Comparison of ENCODE assay signal across 8 cellular contexts in genomic region chr19:45883881-45884681, GRCh38. TPM values are rescaled to one million over a fixed set of nuclear protein-coding genes. Genes with fewer than 3 reads are reported as not detected.
DNase-seq lines count a peak whose midpoint lies in the region; ATAC-seq, FAIRE-seq and TF ChIP-seq lines count a peak whose summit lies in the region.

No MANE protein-coding gene starts in this region.

- H2BK12ac ChIP-seq in H1 (ENCODE audit: low read depth, low read length), result no peak overlapping the region

- intact Hi-C loops in CD8-positive, alpha-beta T cell (cut with DNase I, micrococcal nuclease), result loop anchor here (1.0 to 10.0 kb wide), 4 partner anchors 20 to 381 kb away; partner anchors contain the start of gene FOXA3 (in 2 of the 2)
- intact Hi-C loops in ovary (cut with DNase I), result loop anchor here in 1 of 4 donors (10.0 kb wide), 1 partner anchor 69 kb away; the partner anchor contains the start of gene RSPH6A

- no peak overlapping the region for H2BK120ac ChIP-seq in H1 (replicated peaks; ENCODE audit: low read depth, low read length)

- H2BK5ac ChIP-seq in H1 (ENCODE audit: low read depth, low read length), result no peak overlapping the region

- no peak overlapping the region for H2AK5ac ChIP-seq in H1 (ENCODE audit: low read depth, low read length)

- H3K9me3 ChIP-seq in CD8-positive, alpha-beta T cell (ENCODE audit: low read length), result no peaks in the 10 kb centered on the region
- H3K9me3 ChIP-seq in OCI-LY1 (ENCODE audit: low read length) (no peaks in the 10 kb centered on the region), H1 (ENCODE audit: insufficient read depth in 2 of 2, low read depth in 1 of 2, low read length in 1 of 2) (no peaks in the 10 kb centered on the region), ovary (no peaks in the 10 kb centered on the region)

- TF ChIP-seq POLR2A in H1 (IDR thresholded peaks at IDR 0.05; ENCODE audit: control extremely low read depth in 1 of 2, low read depth in 2 of 2, low read length in 2 of 2) (no peak), ovary (IDR thresholded peaks at IDR 0.05) (no peak)

- H3K79me2 ChIP-seq in OCI-LY1 (ENCODE audit: insufficient read depth, low read length) (no peaks in the 10 kb centered on the region), H1 (ENCODE audit: control insufficient read depth in 1 of 2, insufficient read depth in 2 of 2, low read length in 2 of 2) (no peaks in the 10 kb centered on the region; a peak in 1 of 4 replicates)

- peaks cover 11% of the 10 kb centered on the region; the same call in 1 of the 2 replicates for H3K23me2 ChIP-seq in H1 (ENCODE audit: low read depth, low read length)

- WGBS in H1 (ENCODE audit: extremely low coverage in 1 of 2, insufficient coverage in 1 of 2, insufficient read length in 1 of 2, insufficient replicate concordance in 2 of 2, low coverage in 1 of 2, low lambda C conversion rate in 2 of 2, missing lambda C conversion rate in 1 of 2), 2 experiments, result 92% methylated on average over 49 of the region's 57 CpGs; no CpG with 5 or more reads in 1 of the 2 experiments
- 75 to 88% (median 80%) methylated on average over 45 to 57 of the region's 57 CpGs for WGBS in ovary, 3 donors

- no peak for TF ChIP-seq RAD21 in H1 (IDR thresholded peaks at IDR 0.05 in 1 of 2, conservative IDR thresholded peaks at IDR 0.05 in 1 of 2; ENCODE audit: low read depth in 2 of 2, low read length in 2 of 2)

- 0 out of 2 replicates have a peak, but pooled peaks cover 2% of the 10 kb centered on the region for H3K79me1 ChIP-seq in H1 (ENCODE audit: low read depth, low read length)

- peak overlapping the region; percentile 74 for H3K4me3 Mint-ChIP-seq in CD8-positive, alpha-beta T cell

- H3K27ac ChIP-seq in CD8-positive, alpha-beta T cell (ENCODE audit: low read depth, low read length), result no peak overlapping the region
- no peak overlapping the region for H3K27ac ChIP-seq in OCI-LY1 (ENCODE audit: low read depth, low read length, poor library complexity, severe bottlenecking)
- H3K27ac ChIP-seq in H1 (ENCODE audit: low read depth, low read length), result no peak overlapping the region
- H3K27ac ChIP-seq in ovary, result no peak overlapping the region

- FAIRE-seq in H1 (lab: Jason Lieb, UNC), result no peak

- H2AFZ ChIP-seq in OCI-LY1 (ENCODE audit: low read length), result no peak overlapping the region
- H2AFZ ChIP-seq in H1 (ENCODE audit: low read length), result no peak overlapping the region

- H4K20me1 ChIP-seq in OCI-LY1 (ENCODE audit: insufficient read depth, low read length) (no peaks in the 10 kb centered on the region), H1 (replicated peaks in 1 of 2; ENCODE audit: control insufficient read depth in 1 of 2, insufficient read depth in 2 of 2, low read length in 2 of 2) (peaks cover 3 to 12% of the 10 kb centered on the region in 2 experiments)

- no peak overlapping the region for H2BK20ac ChIP-seq in H1 (ENCODE audit: low read length)

- H3K14ac ChIP-seq in H1 (ENCODE audit: insufficient read length), result no peak overlapping the region

- H3K56ac ChIP-seq in H1 (replicated peaks; ENCODE audit: insufficient read length, low read depth, low read length), result no peak overlapping the region

- no peak overlapping the region for H3K4ac ChIP-seq in H1 (replicated peaks; ENCODE audit: insufficient read length, low read depth, low read length)

- H3K18ac ChIP-seq in H1 (ENCODE audit: extremely low read depth, low read length), result no peak overlapping the region

- no peak overlapping the region for H2BK15ac ChIP-seq in H1 (ENCODE audit: low read length)

- POLR2A ChIA-PET in CD8-positive, alpha-beta T cell (lab: Charles Lee), result interaction anchor here (2.8 to 3.1 kb wide), 2 partner anchors 18 to 115 kb away, joined by 8 to 34 read pairs; partner anchors contain the start of genes MYPOP and SIX5
- POLR2A ChIA-PET in H1 (lab: Charles Lee; ENCODE audit: partially characterized antibody), result interaction anchor here (1.0 to 9.8 kb wide), 3 partner anchors 16 to 91 kb away, joined by 4 to 277 read pairs (median 9); partner anchors contain the start of genes DMWD, FOXA3 and SYMPK

- CTCF ChIA-PET in CD8-positive, alpha-beta T cell (lab: Charles Lee), result interaction anchor here (1.1 to 5.7 kb wide), 5 partner anchors 20 to 114 kb away, joined by 3 to 39 read pairs (median 4); partner anchors contain the start of genes FOXA3 and SYMPK
- CTCF ChIA-PET in H1 (lab: Charles Lee; ENCODE audit: partially characterized antibody), result interaction anchor here (0.6 to 10.7 kb wide), 10 partner anchors 9 to 194 kb away, joined by 3 to 208 read pairs (median 4); partner anchors contain the start of genes FOXA3, MYPOP and SYMPK

- peaks cover 2% of the 10 kb centered on the region for H3K27me3 Mint-ChIP-seq in CD8-positive, alpha-beta T cell (ENCODE audit: low read depth)

- H4K91ac ChIP-seq in H1 (replicated peaks; ENCODE audit: insufficient read length, low read length), result no peak overlapping the region

- H3K4me3 ChIP-seq in CD8-positive, alpha-beta T cell (ENCODE audit: low read depth, low read length), result peak overlapping the region; percentile 35
- H3K4me3 ChIP-seq in OCI-LY1 (ENCODE audit: low read depth, low read length, poor library complexity, severe bottlenecking) (peak overlapping the region; percentile 41), H1 (ENCODE audit: extremely low read depth in 1 of 4, insufficient read depth in 2 of 4, low read depth in 3 of 4, low read length in 4 of 4) (0 out of 8 replicates have a peak overlapping the region, but pooled peaks of 1 of the 4 experiments have one; percentile 80), ovary (no peak overlapping the region)

- no peak overlapping the region for H4K5ac ChIP-seq in H1 (ENCODE audit: insufficient read length, low read depth, low read length)

- no peak for ATAC-seq in CD8-positive, alpha-beta T cell
- ATAC-seq in HG02870 (IDR thresholded peaks at IDR 0.05; ENCODE audit: unreplicated experiment) (no peak), HG02759 (IDR thresholded peaks at IDR 0.05; ENCODE audit: unreplicated experiment) (no peak), HG03280 (IDR thresholded peaks at IDR 0.05; ENCODE audit: unreplicated experiment) (no peak), GM19351 (IDR thresholded peaks at IDR 0.05; ENCODE audit: unreplicated experiment) (no peak)

- peaks cover 9% of the 10 kb centered on the region for H3K36me3 Mint-ChIP-seq in CD8-positive, alpha-beta T cell

- H3K4me2 ChIP-seq in OCI-LY1 (ENCODE audit: low read length), result peak overlapping the region; percentile 94
- peak overlapping the region; percentile 49 to 76; a peak in 2 of 4 replicates for H3K4me2 ChIP-seq in H1 (ENCODE audit: insufficient read depth in 1 of 2, low read depth in 2 of 2, low read length in 2 of 2)

- H3K9me2 ChIP-seq in OCI-LY1 (ENCODE audit: low read depth, low read length), result no peaks in the 10 kb centered on the region

- peak overlapping the region; percentile 28; the same call in 1 of the 2 replicates for H4K8ac ChIP-seq in H1 (ENCODE audit: extremely low read depth, insufficient read depth, low read length)

- no peaks in the 10 kb centered on the region for H3K27me3 ChIP-seq in CD8-positive, alpha-beta T cell (ENCODE audit: insufficient read depth, low read length)
- H3K27me3 ChIP-seq in OCI-LY1 (ENCODE audit: insufficient read depth, low read length), result no peaks in the 10 kb centered on the region
- no peaks in the 10 kb centered on the region for H3K27me3 ChIP-seq in H1 (replicated peaks in 1 of 4; ENCODE audit: control insufficient read depth in 3 of 4, extremely low read depth in 1 of 4, insufficient read depth in 3 of 4, low read length in 3 of 4)
- H3K27me3 ChIP-seq in ovary, result no peaks in the 10 kb centered on the region

- no peak for TF ChIP-seq CTCF in CD8-positive, alpha-beta T cell (IDR thresholded peaks at IDR 0.05)
- TF ChIP-seq CTCF in OCI-LY1 (IDR thresholded peaks at IDR 0.05; ENCODE audit: low read length) (no peak), H1 (IDR thresholded peaks at IDR 0.05; ENCODE audit: control extremely low read depth in 1 of 3, insufficient read depth in 1 of 3, low read depth in 1 of 3, low read length in 3 of 3) (no peak), ovary (IDR thresholded peaks at IDR 0.05) (no peak)

- no peaks in the 10 kb centered on the region for H3K9me3 Mint-ChIP-seq in CD8-positive, alpha-beta T cell

- H3F3A ChIP-seq in OCI-LY1 (ENCODE audit: insufficient read depth, low read length), result no peaks in the 10 kb centered on the region

- H3K27ac Mint-ChIP-seq in CD8-positive, alpha-beta T cell, result peak overlapping the region; percentile 27

- peaks cover 24% of the 10 kb centered on the region for H3K4me1 Mint-ChIP-seq in CD8-positive, alpha-beta T cell (ENCODE audit: low read depth)

- peaks cover 41% of the 10 kb centered on the region for H3K4me1 ChIP-seq in CD8-positive, alpha-beta T cell (ENCODE audit: insufficient read depth, low read length)
- H3K4me1 ChIP-seq in OCI-LY1 (ENCODE audit: insufficient read depth, low read length, severe bottlenecking) (peaks cover 39% of the 10 kb centered on the region), H1 (replicated peaks in 1 of 4; ENCODE audit: control insufficient read depth in 3 of 4, insufficient read depth in 4 of 4, low read length in 3 of 4) (peaks cover 6 to 28% (median 18%) of the 10 kb centered on the region in 4 experiments), ovary (ENCODE audit: insufficient read depth) (peaks cover 23% of the 10 kb centered on the region)

- DNase-seq in CD8-positive, alpha-beta T cell, result no peak
- no peak for DNase-seq in H1 (ENCODE audit: low read depth in 1 of 2, low spot score in 2 of 2)
- DNase-seq in ovary, result peak; percentile 25 to 59 (median 50)

- peak overlapping the region; percentile 23; the same call in 1 of the 2 replicates for H3K9ac ChIP-seq in OCI-LY1 (ENCODE audit: low read length)
- H3K9ac ChIP-seq in H1 (replicated peaks in 1 of 4; ENCODE audit: extremely low read depth in 1 of 4, low read depth in 3 of 4, low read length in 3 of 4), result no peak overlapping the region

- TF ChIP-seq EP300 in H1 (IDR thresholded peaks at IDR 0.05; ENCODE audit: borderline replicate concordance in 1 of 2, low read depth in 2 of 2, low read length in 2 of 2) (no peak), ovary (IDR thresholded peaks at IDR 0.05) (no peak)

- no peaks in the 10 kb centered on the region for H3K36me3 ChIP-seq in CD8-positive, alpha-beta T cell (ENCODE audit: insufficient read depth, low read length)
- H3K36me3 ChIP-seq in OCI-LY1 (ENCODE audit: insufficient read depth, low read length) (no peaks in the 10 kb centered on the region), H1 (ENCODE audit: control insufficient read depth in 2 of 4, insufficient read depth in 4 of 4, low read length in 3 of 4) (peaks cover 0 to 7% (median 0%) of the 10 kb centered on the region in 4 experiments; a peak in 1 of 8 replicates), ovary (no peaks in the 10 kb centered on the region)

- no peak overlapping the region for H3K23ac ChIP-seq in H1 (ENCODE audit: insufficient read length)

RNA-seq across cellular contexts. Expression of gene IRF2BP1, which starts 1.9 kb away (rescaled TPM):
- total RNA-seq in CD8-positive, alpha-beta T cell, result 10 to 100 TPM; 17.7 to 19.6 TPM
- total RNA-seq in H1 (2021; fragmentation: NEBNext Ultra II Directional; extraction: Animal tissue kit (Norgen Biotek cat#: 25700)), result 24.4 and 25.3 TPM in 2 replicates
- polyA plus RNA-seq in H1 (2011; rRNA removed) (12.1 and 22.1 TPM in 2 replicates), ovary (10 to 100 TPM in 1 of 2 donors, 1 to 10 TPM in 1; 2.7 to 29.5 TPM)
- 14.9 TPM for polyA plus RNA-seq in H1 (2011; cell fraction: cytosol; rRNA removed)
- polyA plus RNA-seq in H1 (2011; cell fraction: nucleus; rRNA removed), result 16.2 TPM
- polyA plus RNA-seq in H1 (2012, experiment 1 of 2), result 9.9 to 15.9 TPM (median 13.9 TPM) in 4 replicates
- 14.7 TPM for polyA plus RNA-seq in H1 (2012, experiment 2 of 2)
- 9.6 TPM for polyA plus RNA-seq in H1 (2013, experiment 1 of 2)
- 8.2 TPM for polyA plus RNA-seq in H1 (2013, experiment 2 of 2)
- polyA minus RNA-seq in H1 (2011; rRNA and poly(A)+ RNA removed), result 4.6 and 5.9 TPM in 2 replicates
- polyA minus RNA-seq in H1 (2011; cell fraction: cytosol; rRNA and poly(A)+ RNA removed), result 15.4 TPM
- polyA minus RNA-seq in H1 (2011; cell fraction: nucleus; rRNA and poly(A)+ RNA removed), result 19.1 TPM
- 10 to 100 TPM; 30.4 to 59.4 (median 41.4) TPM for total RNA-seq in ovary

RNA-seq across cellular contexts. Expression of gene MYPOP, which starts 18.3 kb away (rescaled TPM):
- 1 to 10 TPM; 3.4 to 3.5 TPM for total RNA-seq in CD8-positive, alpha-beta T cell
- total RNA-seq in H1 (2021; fragmentation: NEBNext Ultra II Directional; extraction: Animal tissue kit (Norgen Biotek cat#: 25700)), result 11.1 and 12.6 TPM in 2 replicates
- polyA plus RNA-seq in H1 (2011; rRNA removed), result 3.2 and 5.8 TPM in 2 replicates
- 2.2 TPM for polyA plus RNA-seq in H1 (2011; cell fraction: cytosol; rRNA removed)
- polyA plus RNA-seq in H1 (2011; cell fraction: nucleus; rRNA removed), result 6.4 TPM
- polyA plus RNA-seq in H1 (2012, experiment 1 of 2), result 7.3 to 9.2 TPM (median 8.6 TPM) in 4 replicates
- 5.3 TPM for polyA plus RNA-seq in H1 (2012, experiment 2 of 2)
- polyA plus RNA-seq in H1 (2013, experiment 1 of 2), result 10.5 TPM
- polyA plus RNA-seq in H1 (2013, experiment 2 of 2), result 10.1 TPM
- polyA minus RNA-seq in H1 (2011; rRNA and poly(A)+ RNA removed), result 0.54 and 0.79 TPM in 2 replicates
- 2.7 TPM for polyA minus RNA-seq in H1 (2011; cell fraction: cytosol; rRNA and poly(A)+ RNA removed)
- polyA minus RNA-seq in H1 (2011; cell fraction: nucleus; rRNA and poly(A)+ RNA removed), result 1.6 TPM
- total RNA-seq in ovary, result 1 to 10 TPM; 3.0 to 9.1 (median 7.0) TPM
- 1 to 10 TPM; 4.2 to 4.4 TPM for polyA plus RNA-seq in ovary

RNA-seq across cellular contexts. Expression of gene FOXA3, which starts 20.0 kb away (rescaled TPM):
- not detected for total RNA-seq in CD8-positive, alpha-beta T cell
- total RNA-seq in H1 (2021; fragmentation: NEBNext Ultra II Directional; extraction: Animal tissue kit (Norgen Biotek cat#: 25700)), result 20.2 and 21.7 TPM in 2 replicates
- 40.1 and 49.1 TPM in 2 replicates for polyA plus RNA-seq in H1 (2011; rRNA removed)
- 30.1 TPM for polyA plus RNA-seq in H1 (2011; cell fraction: cytosol; rRNA removed)
- polyA plus RNA-seq in H1 (2011; cell fraction: nucleus; rRNA removed), result 21.8 TPM
- polyA plus RNA-seq in H1 (2012, experiment 1 of 2), result 15.5 to 25.3 TPM (median 20.3 TPM) in 4 replicates
- 27.4 TPM for polyA plus RNA-seq in H1 (2012, experiment 2 of 2)
- polyA plus RNA-seq in H1 (2013, experiment 1 of 2), result 12.7 TPM
- polyA plus RNA-seq in H1 (2013, experiment 2 of 2), result 12.4 TPM
- polyA minus RNA-seq in H1 (2011; rRNA and poly(A)+ RNA removed), result 32.3 and 37.8 TPM in 2 replicates
- polyA minus RNA-seq in H1 (2011; cell fraction: cytosol; rRNA and poly(A)+ RNA removed), result 11.7 TPM
- polyA minus RNA-seq in H1 (2011; cell fraction: nucleus; rRNA and poly(A)+ RNA removed), result 12.9 TPM
- total RNA-seq in ovary, result under 1 TPM in 1 of 7 donors, not detected in 6; 0.26 TPM
- under 1 TPM in 1 of 2 donors, not detected in 1; 0.04 TPM for polyA plus RNA-seq in ovary

RNA-seq across cellular contexts. Expression of gene SYMPK, which starts 21.1 kb away (rescaled TPM):
- 10 to 100 TPM; 52.6 to 54.2 TPM for total RNA-seq in CD8-positive, alpha-beta T cell
- 81.5 and 93.6 TPM in 2 replicates for total RNA-seq in H1 (2021; fragmentation: NEBNext Ultra II Directional; extraction: Animal tissue kit (Norgen Biotek cat#: 25700))
- polyA plus RNA-seq in H1 (2011; rRNA removed) (99.5 and 142 TPM in 2 replicates), ovary (10 to 100 TPM; 37.7 to 41.9 TPM)
- 82.5 TPM for polyA plus RNA-seq in H1 (2011; cell fraction: cytosol; rRNA removed)
- polyA plus RNA-seq in H1 (2011; cell fraction: nucleus; rRNA removed), result 217 TPM
- polyA plus RNA-seq in H1 (2012, experiment 1 of 2), result 87.2 to 105 TPM (median 88.9 TPM) in 4 replicates
- 66.3 TPM for polyA plus RNA-seq in H1 (2012, experiment 2 of 2)
- polyA plus RNA-seq in H1 (2013, experiment 1 of 2), result 57.3 TPM
- polyA plus RNA-seq in H1 (2013, experiment 2 of 2), result 50.3 TPM
- 121 and 131 TPM in 2 replicates for polyA minus RNA-seq in H1 (2011; rRNA and poly(A)+ RNA removed)
- 65.9 TPM for polyA minus RNA-seq in H1 (2011; cell fraction: cytosol; rRNA and poly(A)+ RNA removed)
- polyA minus RNA-seq in H1 (2011; cell fraction: nucleus; rRNA and poly(A)+ RNA removed), result 67.6 TPM
- total RNA-seq in ovary, result 10 to 100 TPM; 24.8 to 61.9 (median 52.2) TPM

RNA-seq across cellular contexts. Expression of gene NANOS2, which starts 30.5 kb away (rescaled TPM):
- not detected for total RNA-seq in CD8-positive, alpha-beta T cell
- total RNA-seq in H1 (2021; fragmentation: NEBNext Ultra II Directional; extraction: Animal tissue kit (Norgen Biotek cat#: 25700)), result not detected in 2 replicates
- polyA plus RNA-seq in H1 (2011; rRNA removed), result 0.20 and 0.24 TPM in 2 replicates
- polyA plus RNA-seq in H1 (2011; cell fraction: cytosol; rRNA removed), result 0.09 TPM
- 0.56 TPM for polyA plus RNA-seq in H1 (2011; cell fraction: nucleus; rRNA removed)
- 0.13 to 0.17 TPM in 2 of 4 replicates, not detected in the others for polyA plus RNA-seq in H1 (2012, experiment 1 of 2)
- polyA plus RNA-seq in H1 (2012, experiment 2 of 2), result not detected
- 0.10 TPM for polyA plus RNA-seq in H1 (2013, experiment 1 of 2)
- polyA plus RNA-seq in H1 (2013, experiment 2 of 2), result 0.06 TPM
- not detected in 2 replicates for polyA minus RNA-seq in H1 (2011; rRNA and poly(A)+ RNA removed)
- not detected for polyA minus RNA-seq in H1 (2011; cell fraction: cytosol; rRNA and poly(A)+ RNA removed)
- not detected for polyA minus RNA-seq in H1 (2011; cell fraction: nucleus; rRNA and poly(A)+ RNA removed)
- not detected for total RNA-seq in ovary
- not detected for polyA plus RNA-seq in ovary

Comparison
In these comparisons a context has a peak if more than half of its experiments do, and no peak if none do; other contexts are left out.
1. DNase-seq: peak in ovary (5 of 5); none in CD8-positive, alpha-beta T cell (0 of 7) and H1 (0 of 2).
2. RNA of gene FOXA3, which starts 20.0 kb away (total RNA-seq): 20.2 to 21.7 TPM in H1; not detected in CD8-positive, alpha-beta T cell and 0.26 TPM in ovary; every median in the first group is over 10 times any median in the second.